ENCODE assay signal across 20 cellular contexts in the genomic region with DNA sequence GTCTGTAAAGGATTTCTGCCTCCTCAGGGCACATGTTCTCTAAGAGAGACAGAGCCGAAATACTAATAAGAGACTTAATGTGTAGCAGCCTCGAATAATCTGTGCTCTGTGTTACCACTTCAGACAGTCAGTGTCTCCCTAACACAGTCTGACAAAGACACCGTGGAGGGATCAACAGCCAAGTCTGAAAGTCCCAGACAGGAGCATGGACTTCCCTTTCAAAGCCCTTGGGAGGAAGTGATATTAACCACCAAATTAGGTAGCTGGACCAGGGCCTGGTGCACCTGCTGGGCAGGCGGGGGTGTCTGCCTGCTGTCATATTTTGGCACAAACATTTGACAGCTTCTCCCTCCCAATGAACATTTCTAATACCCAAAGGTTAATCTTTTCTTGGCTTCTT. TPM values are rescaled to one million over a fixed set of nuclear protein-coding genes. Genes with fewer than 3 reads are reported as not detected.
DNase-seq lines count a peak whose midpoint lies in the region; ATAC-seq and TF ChIP-seq lines count a peak whose summit lies in the region.
"Had no signal": no experiment of that assay in that cellular context is flagged by ENCODE, and none has a peak within 500 bp of the region (broad histone marks: within the 10 kb centered on the region; RNA-seq: fewer than 3 reads in every experiment).

No MANE protein-coding gene starts in this region.

- H3K18ac ChIP-seq in IMR-90 (ENCODE audit: low read depth, low read length), result no peak overlapping the region

- H3K9me1 ChIP-seq in IMR-90 (ENCODE audit: insufficient read depth, low read length), result peaks cover 16% of the 10 kb centered on the region; the same call in 1 of the 2 replicates

- no peaks in the 10 kb centered on the region for H4K20me1 ChIP-seq in BLaER1 treated with 17β-estradiol and CSF1 and Interleukin-3, amounts not matched to agents 10 nM and 100 nM
- H4K20me1 ChIP-seq in IMR-90 (ENCODE audit: insufficient read depth, low read length), result no peaks in the 10 kb centered on the region; the same call in 1 of the 2 replicates

- TF ChIP-seq CTCF in IMR-90 (conservative IDR thresholded peaks at IDR 0.05; ENCODE audit: low read depth, low read length), result no peak

- no peak overlapping the region for H2AFZ ChIP-seq in IMR-90 (replicated peaks; ENCODE audit: low read length, poor library complexity)

- no peak overlapping the region for H3K9ac ChIP-seq in BLaER1 treated with 17β-estradiol and CSF1 and Interleukin-3, amounts not matched to agents 10 nM and 100 nM
- H3K9ac ChIP-seq in IMR-90 (ENCODE audit: low read depth, low read length), result no peak overlapping the region

- ATAC-seq in GM18909 (IDR thresholded peaks at IDR 0.05; ENCODE audit: poor library complexity, unreplicated experiment) (peak; percentile 81), HG02678 (IDR thresholded peaks at IDR 0.05; ENCODE audit: unreplicated experiment) (peak; percentile 94), IMR-90 (ENCODE audit: low read depth) (no peak)
- ATAC-seq: activated naive CD4-positive, alpha-beta T cell treated with anti-CD3 and anti-CD28 coated beads, Interleukin-2, amount 50 U/mL, for 72 hours; K562; lower lobe of right lung had no signal

- no peak for TF ChIP-seq POLR2A in IMR-90 (IDR thresholded peaks at IDR 0.05; ENCODE audit: low read depth, low read length)

- 0 out of 2 replicates have a peak overlapping the region, but pooled peaks have one; percentile 27 for H2AK5ac ChIP-seq in IMR-90 (ENCODE audit: low read depth, low read length)

- no TSS peak for BruUV-seq in IMR-90 (replicated peaks; lab: Mats Ljungman, UMichigan)

- H2BK15ac ChIP-seq in IMR-90 (ENCODE audit: low read depth, low read length), result no peak overlapping the region

- H2BK5ac ChIP-seq in IMR-90 (ENCODE audit: low read depth, low read length, poor library complexity, severe bottlenecking), result no peak overlapping the region

- H3K4me1 ChIP-seq in BLaER1 treated with 17β-estradiol and CSF1 and Interleukin-3, amounts not matched to agents 10 nM and 100 nM, result peaks cover 0 to 12% (median 9%) of the 10 kb centered on the region in 10 experiments; a peak in 15 of 20 replicates
- H3K4me1 ChIP-seq in IMR-90 (ENCODE audit: control insufficient read depth, insufficient read depth, low read length), result no peaks in the 10 kb centered on the region
- H3K4me1 ChIP-seq: lower lobe of right lung, prostate gland had no signal

- no peak overlapping the region for H4K8ac ChIP-seq in IMR-90 (ENCODE audit: low read depth in 2 of 2, low read length in 2 of 2)

- WGBS in IMR-90 (ENCODE audit: extremely low coverage in 2 of 2, insufficient read length in 1 of 2), 2 experiments, result 83% methylated on average over 1 of the region's 4 CpGs; no CpG with 5 or more reads in 1 of the 2 experiments

- H3K4me2 ChIP-seq in BLaER1 treated with 17β-estradiol and CSF1 and Interleukin-3, amounts not matched to agents 10 nM and 100 nM, result peak overlapping the region in 8 of 11 experiments; percentile 35 to 66 (median 49); a peak in 16 of 22 replicates
- no peak overlapping the region for H3K4me2 ChIP-seq in IMR-90 (ENCODE audit: low read depth, low read length)

- no peak overlapping the region; the same call in 1 of the 2 replicates for H2BK20ac ChIP-seq in IMR-90 (ENCODE audit: low read depth, low read length)

- no peak overlapping the region for H3K27ac ChIP-seq in BLaER1 treated with 17β-estradiol and CSF1 and Interleukin-3, amounts not matched to agents 10 nM and 100 nM
- H3K27ac ChIP-seq in IMR-90 (ENCODE audit: insufficient read depth, low read length), result no peak overlapping the region
- H3K27ac ChIP-seq: brain microvascular endothelial cell, lower lobe of right lung, prostate gland had no signal

- no peak overlapping the region for H3K14ac ChIP-seq in IMR-90 (replicated peaks; ENCODE audit: low read depth, low read length)

- no peak overlapping the region for H4K91ac ChIP-seq in IMR-90 (ENCODE audit: insufficient read depth, low read depth, low read length)

- no peak overlapping the region for H3K4me3 ChIP-seq in BLaER1 treated with 17β-estradiol and CSF1 and Interleukin-3, amounts not matched to agents 10 nM and 100 nM
- H3K4me3 ChIP-seq in IMR-90 (ENCODE audit: insufficient read depth, low read depth, low read length), result no peak overlapping the region
- H3K4me3 ChIP-seq: K562, lower lobe of right lung, prostate gland had no signal

- H3K4ac ChIP-seq in IMR-90 (ENCODE audit: low read depth, low read length), result no peak overlapping the region; the same call in 1 of the 2 replicates

- no peaks in the 10 kb centered on the region; a peak in 1 of 4 replicates for H3K79me1 ChIP-seq in IMR-90 (ENCODE audit: low read depth in 1 of 2, low read length in 2 of 2)

- CTCF ChIA-PET in IMR-90 (lab: Yijun Ruan, JAX), result interaction anchor here (0.6 kb wide), 1 partner anchor 14 kb away, joined by 3 read pairs; no protein-coding TSS in a partner anchor

- H2BK120ac ChIP-seq in IMR-90 (ENCODE audit: low read depth, low read length), result no peak overlapping the region

- H3K9me3 ChIP-seq in BLaER1 treated with 17β-estradiol and CSF1 and Interleukin-3, amounts not matched to agents 10 nM and 100 nM (replicated peaks in 1 of 11), result no peaks in the 10 kb centered on the region
- H3K9me3 ChIP-seq in IMR-90 (ENCODE audit: control insufficient read depth, insufficient read depth, low read length), result no peaks in the 10 kb centered on the region
- H3K9me3 ChIP-seq: lower lobe of right lung, prostate gland had no signal

- TF ChIP-seq RAD21 in IMR-90 (IDR thresholded peaks at IDR 0.05; ENCODE audit: low read length), result no peak

- H3K56ac ChIP-seq in IMR-90 (ENCODE audit: extremely low read depth, insufficient read depth, low read length), result no peak overlapping the region

- dilution Hi-C loops in IMR-90 (cut with HindIII; ENCODE audit: low sequenced_read_pairs, unreplicated experiment), result no loop called here

- H3K36me3 ChIP-seq in BLaER1 treated with 17β-estradiol and CSF1 and Interleukin-3, amounts not matched to agents 10 nM and 100 nM, result no peaks in the 10 kb centered on the region
- H3K36me3 ChIP-seq in IMR-90 (ENCODE audit: control insufficient read depth, insufficient read depth, low read length), result peaks cover 7% of the 10 kb centered on the region
- H3K36me3 ChIP-seq: brain microvascular endothelial cell, lower lobe of right lung, prostate gland had no signal

- no peak overlapping the region for H2AK9ac ChIP-seq in IMR-90 (replicated peaks; ENCODE audit: low read depth, low read length, poor library complexity)

- H3K23ac ChIP-seq in IMR-90 (ENCODE audit: low read depth, low read length), result no peak overlapping the region

- DNase-seq in IMR-90, result no peak
- no peak for DNase-seq in activated gamma-delta T cell treated with Interleukin-2 at 50 U/mL for 16 hours
- no peak for DNase-seq in NCI-H1092 (lab: John Stamatoyannopoulos, UW)
- DNase-seq in activated naive CD4-positive, alpha-beta T cell treated with anti-CD3 and anti-CD28 coated beads, Interleukin-2, amount 50 U/mL, for 16 hours, result no peak
- no peak for DNase-seq in HuH-7 (ENCODE audit: low spot score)
- DNase-seq: activated CD4-positive, alpha-beta T cell treated with anti-CD3 and anti-CD28 coated beads for 4 hours; activated T-cell treated with anti-CD3 and anti-CD28 coated beads for 4 hours; brain microvascular endothelial cell; immature natural killer cell; lower lobe of right lung; naive B cell; NCI-H1417 treated with DMSO at 0.1 percent for 48 hours; NCI-H345; stimulated activated CD4-positive, alpha-beta T cell treated with anti-CD3 and anti-CD28 coated beads, Interleukin-12 subunit alpha, Interleukin-12 subunit beta, amount 100 ng/mL, for 4 hours had no signal

- no peaks in the 10 kb centered on the region for H3K27me3 ChIP-seq in BLaER1 treated with 17β-estradiol and CSF1 and Interleukin-3, amounts not matched to agents 10 nM and 100 nM
- H3K27me3 ChIP-seq in IMR-90 (ENCODE audit: control insufficient read depth, insufficient read depth, low read length), result no peaks in the 10 kb centered on the region
- H3K27me3 ChIP-seq: brain microvascular endothelial cell had no signal

- H4K5ac ChIP-seq in IMR-90 (ENCODE audit: low read depth, low read length), result no peak overlapping the region

- in situ Hi-C loops in IMR-90 (cut with MboI; ENCODE audit: low sequenced_read_pairs), result no loop called here

- POLR2A ChIA-PET in IMR-90 (lab: Charles Lee; ENCODE audit: unreplicated experiment), result no interaction called here

- intact Hi-C loops in IMR-90 (cut with micrococcal nuclease), result no loop called here

TF ChIP-seq in IMR-90, 13 proteins besides CTCF, POLR2A, EP300 and RAD21 (continues in another document):
- TF ChIP-seq RFX5 (IDR thresholded peaks at IDR 0.05; ENCODE audit: low read depth, low read length), result no peak
- no peak for TF ChIP-seq FOS (IDR thresholded peaks at IDR 0.05; ENCODE audit: low read depth, low read length)
- no peak for TF ChIP-seq MXI1 (IDR thresholded peaks at IDR 0.05; ENCODE audit: borderline replicate concordance, low read depth, low read length)
- no peak for TF ChIP-seq SMC3 (IDR thresholded peaks at IDR 0.05; ENCODE audit: low read depth, low read length)
- TF ChIP-seq MAZ (IDR thresholded peaks at IDR 0.05; ENCODE audit: borderline replicate concordance, low read depth, low read length), result no peak
- TF ChIP-seq CEBPB (IDR thresholded peaks at IDR 0.05; ENCODE audit: low read depth, low read length), result no peak
- TF ChIP-seq CHD1 (IDR thresholded peaks at IDR 0.05; ENCODE audit: low read depth, low read length), result no peak
- no peak for TF ChIP-seq RCOR1 (IDR thresholded peaks at IDR 0.05; ENCODE audit: insufficient replicate concordance, low read length)
- no peak for TF ChIP-seq MAFK (IDR thresholded peaks at IDR 0.05; ENCODE audit: low read depth, low read length)
- TF ChIP-seq NFE2L2 (IDR thresholded peaks at IDR 0.05; ENCODE audit: low read depth, low read length), result no peak
- TF ChIP-seq, protein P1, sequence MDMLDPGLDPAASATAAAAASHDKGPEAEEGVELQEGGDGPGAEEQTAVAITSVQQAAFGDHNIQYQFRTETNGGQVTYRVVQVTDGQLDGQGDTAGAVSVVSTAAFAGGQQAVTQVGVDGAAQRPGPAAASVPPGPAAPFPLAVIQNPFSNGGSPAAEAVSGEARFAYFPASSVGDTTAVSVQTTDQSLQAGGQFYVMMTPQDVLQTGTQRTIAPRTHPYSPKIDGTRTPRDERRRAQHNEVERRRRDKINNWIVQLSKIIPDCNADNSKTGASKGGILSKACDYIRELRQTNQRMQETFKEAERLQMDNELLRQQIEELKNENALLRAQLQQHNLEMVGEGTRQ (IDR thresholded peaks at IDR 0.05; ENCODE audit: low read depth, low read length), result no peak
- TF ChIP-seq BHLHE40 (IDR thresholded peaks at IDR 0.05; ENCODE audit: low read depth, low read length), result no peak

RNA-seq across cellular contexts. Expression of gene LYPD1, which starts 45.5 kb away (rescaled TPM):
- total RNA-seq in IMR-90 (2012; rRNA removed), result 79.7 and 87.6 TPM in 2 replicates
- 66.1 and 66.2 TPM in 2 replicates for polyA plus RNA-seq in IMR-90 (2012; rRNA removed)
- 63.3 and 78.3 TPM in 2 replicates for polyA plus RNA-seq in IMR-90 (2012; cell fraction: cytosol; rRNA removed)
- polyA plus RNA-seq in IMR-90 (2012; cell fraction: nucleus; rRNA removed; ENCODE audit: low replicate concordance), result 22.6 and 25.5 TPM in 2 replicates
- total RNA-seq: activated naive CD4-positive, alpha-beta T cell treated with anti-CD3 and anti-CD28 coated beads, Interleukin-2, amount 50 U/mL, for 72 hours; K562 had no signal
- polyA plus RNA-seq: immature natural killer cell, K562 had no signal
